In genomic region chr1:42923367-42924248, GRCh38 we compare ENCODE assay signal across 8 cellular contexts. TPM values are rescaled to one million over a fixed set of nuclear protein-coding genes. Genes with fewer than 3 reads are reported as not detected.
DNase-seq lines count a peak whose midpoint lies in the region; ATAC-seq and TF ChIP-seq lines count a peak whose summit lies in the region.

No MANE protein-coding gene starts in this region.

- intact Hi-C loops in breast epithelium (cut with DNase I; ENCODE audit: low total_unique reads), result no loop called here

- peak overlapping the region; percentile 88 for H3K4me3 Mint-ChIP-seq in memory B cell

- H3K27ac Mint-ChIP-seq in memory B cell, result peak overlapping the region; percentile 88

- H3K9me3 Mint-ChIP-seq in memory B cell, result no peaks in the 10 kb centered on the region

- peak overlapping the region; percentile 35 for H3K9ac ChIP-seq in HUES6 (ENCODE audit: low read length)

- TF ChIP-seq POLR2A in breast epithelium (IDR thresholded peaks at IDR 0.05), result no peak

- TF ChIP-seq CTCF in BE2C (IDR thresholded peaks at IDR 0.05; ENCODE audit: low read depth, low read length) (no peak), breast epithelium (IDR thresholded peaks at IDR 0.05) (no peak)

- H3K36me3 Mint-ChIP-seq in memory B cell, result peaks cover 17% of the 10 kb centered on the region

- H3K27me3 ChIP-seq in BE2C (no peaks in the 10 kb centered on the region), HUES6 (ENCODE audit: control insufficient read depth, insufficient read depth, low read length) (no peaks in the 10 kb centered on the region), breast epithelium (no peaks in the 10 kb centered on the region)

- H3K36me3 ChIP-seq in BE2C, result peaks cover 18% of the 10 kb centered on the region
- H3K36me3 ChIP-seq in HUES6 (ENCODE audit: control insufficient read depth, insufficient read depth, low read length), result peaks cover 36% of the 10 kb centered on the region
- no peaks in the 10 kb centered on the region for H3K36me3 ChIP-seq in breast epithelium
- H3K36me3 ChIP-seq in urinary bladder (ENCODE audit: insufficient read depth), result peaks cover 3% of the 10 kb centered on the region

- 3% methylated on average over 23 of the region's 23 CpGs for WGBS in urinary bladder

- H3K4me1 ChIP-seq in BE2C (peaks cover 5% of the 10 kb centered on the region), HUES6 (ENCODE audit: control insufficient read depth, insufficient read depth, low read length) (peaks cover 12% of the 10 kb centered on the region), breast epithelium (no peaks in the 10 kb centered on the region), urinary bladder (ENCODE audit: insufficient read depth) (peaks cover 1% of the 10 kb centered on the region)

- no peaks in the 10 kb centered on the region for H3K9me3 ChIP-seq in BE2C
- no peaks in the 10 kb centered on the region for H3K9me3 ChIP-seq in HUES6 (ENCODE audit: control insufficient read depth, insufficient read depth, low read depth, low read length)
- H3K9me3 ChIP-seq in breast epithelium, result no peaks in the 10 kb centered on the region

- H3K4me3 ChIP-seq in BE2C (ENCODE audit: low read depth, low read length) (peak overlapping the region; percentile 51), HUES6 (ENCODE audit: low read depth, low read length) (peak overlapping the region; percentile 67), breast epithelium (peak overlapping the region; percentile 66 to 94 (median 77)), urinary bladder (ENCODE audit: low read depth, low read length) (peak overlapping the region; percentile 58)

- peaks cover 24% of the 10 kb centered on the region for H3K4me1 Mint-ChIP-seq in memory B cell

- ATAC-seq in memory B cell (ENCODE audit: low read depth), result no peak
- ATAC-seq in GM18519 (IDR thresholded peaks at IDR 0.05; ENCODE audit: low FRiP score, unreplicated experiment), result no peak
- ATAC-seq in GM19463 (IDR thresholded peaks at IDR 0.05; ENCODE audit: unreplicated experiment), result no peak

- H3K27me3 Mint-ChIP-seq in memory B cell, result no peaks in the 10 kb centered on the region

- DNase-seq in BE2C (no peak), breast epithelium (ENCODE audit: low spot score in 2 of 2) (no peak), memory B cell (ENCODE audit: low spot score in 2 of 2) (no peak), NCI-H1417 treated with DMSO at 0.1 percent for 48 hours (lab: John Stamatoyannopoulos, UW) (no peak)

- no peak overlapping the region; the same call in 1 of the 2 replicates for H3K27ac ChIP-seq in HUES6 (ENCODE audit: low read depth, low read length)
- H3K27ac ChIP-seq in breast epithelium, result peak overlapping the region; percentile 89 to 92
- peak overlapping the region; percentile 97 for H3K27ac ChIP-seq in urinary bladder (ENCODE audit: low read depth)

RNA-seq across cellular contexts. Expression of gene SLC2A1, which starts 35.1 kb away (rescaled TPM):
- 40.9 TPM for polyA plus RNA-seq in BE2C (2012; ENCODE audit: insufficient read depth, insufficient read length, low read depth)
- 10 to 100 TPM; 29.5 to 78.9 (median 42.1) TPM for total RNA-seq in breast epithelium
- 78.5 TPM for total RNA-seq in urinary bladder
- 56.1 TPM for polyA plus RNA-seq in urinary bladder
